Comparison of ENCODE assay signal across 22 cellular contexts in genomic region chr14:34222122-34222521, GRCh38.
DNase-seq lines count a peak whose midpoint lies in the region; ATAC-seq, FAIRE-seq and TF ChIP-seq lines count a peak whose summit lies in the region.
"Had no signal": no experiment of that assay in that cellular context is flagged by ENCODE, and none has a peak within 500 bp of the region (broad histone marks: within the 10 kb centered on the region; RNA-seq: fewer than 3 reads in every experiment).

No MANE protein-coding gene starts in this region.

- intact Hi-C loops in HepG2 (cut with micrococcal nuclease; ENCODE audit: unreplicated experiment) (no loop called here), right lobe of liver (cut with DNase I) (loop anchor here in 1 of 2 donors (10.0 kb wide), 1 partner anchor 377 kb away; no protein-coding TSS in a partner anchor), pancreas (cut with DNase I) (loop anchor here in 2 of 3 donors (10.0 kb wide), 2 partner anchors 117 to 377 kb away; no protein-coding TSS in a partner anchor)

- H3K27ac Mint-ChIP-seq in type B pancreatic cell: no peak overlapping the region
- H3K27ac Mint-ChIP-seq: B cell; CD4-positive, CD25-positive, alpha-beta regulatory T cell; CD8-positive, alpha-beta memory T cell; GM23338; HFFc6 had no signal

- TF ChIP-seq CTCF in HepG2 (CRISPR knock-in tag; IDR thresholded peaks at IDR 0.05) (no peak), right lobe of liver (IDR thresholded peaks at IDR 0.05) (no peak), RWPE2 (IDR thresholded peaks at IDR 0.05; ENCODE audit: poor library complexity, severe bottlenecking) (no peak), pancreas (IDR thresholded peaks at IDR 0.05) (no peak), type B pancreatic cell (conservative IDR thresholded peaks at IDR 0.05) (no peak)

- no peak overlapping the region for H3K9ac ChIP-seq in HepG2 (ENCODE audit: insufficient read depth, low read depth, low read length)
- H3K9ac ChIP-seq: BLaER1 treated with 17β-estradiol and CSF1 and Interleukin-3, amounts not matched to agents 10 nM and 100 nM had no signal

- H3K9me3 ChIP-seq in HepG2 (ENCODE audit: low read length) (no peaks in the 10 kb centered on the region), right lobe of liver (no peaks in the 10 kb centered on the region), RWPE2 (ENCODE audit: severe bottlenecking) (no peaks in the 10 kb centered on the region), pancreas (no peaks in the 10 kb centered on the region)

- no peak overlapping the region for H3K4me3 Mint-ChIP-seq in type B pancreatic cell
- H3K4me3 Mint-ChIP-seq: B cell; CD4-positive, CD25-positive, alpha-beta regulatory T cell; CD8-positive, alpha-beta memory T cell; GM23338; HFFc6 had no signal

- no peaks in the 10 kb centered on the region for H3K36me3 ChIP-seq in HepG2 (replicated peaks in 1 of 2; ENCODE audit: control insufficient read depth in 1 of 2, insufficient read depth in 2 of 2, low read length in 2 of 2)
- no peaks in the 10 kb centered on the region for H3K36me3 ChIP-seq in right lobe of liver
- H3K36me3 ChIP-seq in RWPE2 (ENCODE audit: low read depth): no peaks in the 10 kb centered on the region
- H3K36me3 ChIP-seq in pancreas: no peaks in the 10 kb centered on the region
- H3K36me3 ChIP-seq: BLaER1 treated with 17β-estradiol and CSF1 and Interleukin-3, amounts not matched to agents 10 nM and 100 nM had no signal

- no peak overlapping the region for H3K27ac ChIP-seq in HepG2 (ENCODE audit: extremely low read length, insufficient read depth, low read length)
- no peak overlapping the region for H3K27ac ChIP-seq in right lobe of liver
- H3K27ac ChIP-seq in RWPE2 (ENCODE audit: poor library complexity, severe bottlenecking): peak overlapping the region; percentile 95
- no peak overlapping the region for H3K27ac ChIP-seq in pancreas
- H3K27ac ChIP-seq: BLaER1 treated with 17β-estradiol and CSF1 and Interleukin-3, amounts not matched to agents 10 nM and 100 nM; HL-60 had no signal

- POLR2A ChIA-PET in HepG2 (lab: Yijun Ruan, JAX): no interaction called here

- no peaks in the 10 kb centered on the region for H3K9me3 Mint-ChIP-seq in type B pancreatic cell
- H3K9me3 Mint-ChIP-seq: GM23338, HFFc6 had no signal

- TF ChIP-seq EP300 in HepG2 (IDR thresholded peaks at IDR 0.05; ENCODE audit: low read depth in 2 of 2, low read length in 2 of 2) (no peak), HepG2 (CRISPR knock-in tag; IDR thresholded peaks at IDR 0.05; ENCODE audit: borderline replicate concordance) (no peak)

- FAIRE-seq in HepG2 (lab: Jason Lieb, UNC) (no peak), pancreas (lab: Jason Lieb, UNC) (no peak), GM19239 (lab: Jason Lieb, UNC) (no peak)
- FAIRE-seq: GM12878, H54, K562 had no signal

- peaks cover 16% of the 10 kb centered on the region for H3K27me3 Mint-ChIP-seq in type B pancreatic cell
- H3K27me3 Mint-ChIP-seq: CD4-positive, CD25-positive, alpha-beta regulatory T cell had no signal

- H3K27me3 ChIP-seq in HepG2 (ENCODE audit: control insufficient read depth in 1 of 2, insufficient read depth in 2 of 2, low read length in 2 of 2) (peaks cover 0 to 3% of the 10 kb centered on the region in 2 experiments; a peak in 1 of 5 replicates), right lobe of liver (no peaks in the 10 kb centered on the region), RWPE2 (ENCODE audit: insufficient read depth, poor library complexity, severe bottlenecking) (no peaks in the 10 kb centered on the region), pancreas (no peaks in the 10 kb centered on the region)

- ATAC-seq in HepG2 (no peak), right lobe of liver (no peak), RWPE2 (ENCODE audit: low read depth) (no peak), pancreas (peak in 3 of 4 donors; percentile 32 to 49 (median 46)), GM18520 (IDR thresholded peaks at IDR 0.05; ENCODE audit: unreplicated experiment) (no peak)
- ATAC-seq: GM23338, HCT116, K562 had no signal

- H3K4me1 Mint-ChIP-seq in type B pancreatic cell (ENCODE audit: unreplicated experiment): peaks cover 7% of the 10 kb centered on the region
- H3K4me1 Mint-ChIP-seq: B cell had no signal

- H4K20me1 ChIP-seq in HepG2 (ENCODE audit: insufficient read depth, low read length): no peaks in the 10 kb centered on the region
- H4K20me1 ChIP-seq: BLaER1 treated with 17β-estradiol and CSF1 and Interleukin-3, amounts not matched to agents 10 nM and 100 nM had no signal

- no peak overlapping the region for H2AFZ ChIP-seq in HepG2 (ENCODE audit: low read length)
- H2AFZ ChIP-seq: GM23338 had no signal

- DNase-seq in HepG2 (ENCODE audit: low spot score) (no peak), right lobe of liver (no peak), RWPE2 (ENCODE audit: low spot score) (no peak), pancreas (no peak), iPS-NIHi7 (ENCODE audit: extremely low spot score) (no peak), GM19239 (ENCODE audit: insufficient read length, low spot score) (no peak), type B pancreatic cell (ENCODE audit: extremely low spot score, unreplicated experiment) (no peak)
- DNase-seq: 8988T; CD4-positive, CD25-positive, alpha-beta regulatory T cell; CD8-positive, alpha-beta memory T cell; DMS79 treated with DMSO at 0.1 percent for 48 hours; HFFc6; IMR-90 had no signal

- CTCF ChIA-PET in HepG2 (lab: Yijun Ruan, JAX; ENCODE audit: low intra/inter-chr PET ratio, low total read pairs): no interaction called here

- no peaks in the 10 kb centered on the region for H3K79me2 ChIP-seq in HepG2 (ENCODE audit: insufficient read depth, low read length)

- no peak overlapping the region for H3K4me2 ChIP-seq in HepG2 (ENCODE audit: low read depth, low read length)
- H3K4me2 ChIP-seq: BLaER1 treated with 17β-estradiol and CSF1 and Interleukin-3, amounts not matched to agents 10 nM and 100 nM; GM23338 had no signal

- WGBS in HepG2 (ENCODE audit: low lambda C conversion rate): 14% methylated on average over 3 of the region's 3 CpGs
- WGBS in right lobe of liver (ENCODE audit: insufficient coverage, low coverage, low lambda C conversion rate, missing lambda C conversion rate): 23% methylated on average over 3 of the region's 3 CpGs
- 22% methylated on average over 3 of the region's 3 CpGs for WGBS in pancreas, 2 donors

- H3K36me3 Mint-ChIP-seq in type B pancreatic cell: no peaks in the 10 kb centered on the region
- H3K36me3 Mint-ChIP-seq: CD4-positive, CD25-positive, alpha-beta regulatory T cell; CD8-positive, alpha-beta memory T cell had no signal

- H3K4me3 ChIP-seq in HepG2 (replicated peaks in 1 of 3; ENCODE audit: insufficient read depth in 1 of 3, low read depth in 2 of 3, low read length in 3 of 3): no peak overlapping the region
- H3K4me3 ChIP-seq in right lobe of liver: no peak overlapping the region
- H3K4me3 ChIP-seq in RWPE2 (ENCODE audit: severe bottlenecking): no peak overlapping the region
- H3K4me3 ChIP-seq in pancreas: no peak overlapping the region
- H3K4me3 ChIP-seq: BLaER1 treated with 17β-estradiol and CSF1 and Interleukin-3, amounts not matched to agents 10 nM and 100 nM; GM12878; GM23338; K562 had no signal

- TF ChIP-seq POLR2A in HepG2 (IDR thresholded peaks at IDR 0.05; ENCODE audit: insufficient read depth in 1 of 2, low read depth in 2 of 2, low read length in 2 of 2) (no peak), right lobe of liver (IDR thresholded peaks at IDR 0.05) (no peak)

- H3K4me1 ChIP-seq in HepG2 (ENCODE audit: insufficient read depth, low read length): peaks cover 11% of the 10 kb centered on the region
- no peaks in the 10 kb centered on the region for H3K4me1 ChIP-seq in right lobe of liver
- H3K4me1 ChIP-seq in RWPE2 (ENCODE audit: insufficient read depth, poor library complexity, severe bottlenecking): peaks cover 27% of the 10 kb centered on the region
- peaks cover 10 to 12% (median 10%) of the 10 kb centered on the region in 3 donors for H3K4me1 ChIP-seq in pancreas
- H3K4me1 ChIP-seq: BLaER1 treated with 17β-estradiol and CSF1 and Interleukin-3, amounts not matched to agents 10 nM and 100 nM had no signal

- TF ChIP-seq RAD21 in HepG2 (CRISPR knock-in tag; IDR thresholded peaks at IDR 0.05): no peak

- BruUV-seq in HepG2 (replicated peaks; lab: Mats Ljungman, UMichigan): no TSS peak

- in situ Hi-C loops in HepG2 (cut with HindIII; ENCODE audit: extremely low pct_ligation_motif_present, low pct_unique_long_range_greater_than_20kb): no loop called here

TF ChIP-seq in HepG2, 621 proteins besides CTCF, POLR2A, EP300 and RAD21 (continues in another document):
- TF ChIP-seq ARID3A (IDR thresholded peaks at IDR 0.05; ENCODE audit: low read depth, low read length): peak; percentile 39; the same call in 1 of the 2 replicates
- TF ChIP-seq ZSCAN21 (CRISPR knock-in tag; IDR thresholded peaks at IDR 0.05; ENCODE audit: borderline replicate concordance): no peak
- TF ChIP-seq HNF4A (CRISPR knock-in tag; IDR thresholded peaks at IDR 0.05): 0 out of 2 replicates have a peak, but pooled peaks have one; percentile 5
- TF ChIP-seq GATAD2A (CRISPR knock-in tag; IDR thresholded peaks at IDR 0.05): 0 out of 2 replicates have a peak, but pooled peaks have one; percentile 12
- peak; percentile 41; the same call in 1 of the 2 replicates for TF ChIP-seq SOX5 (CRISPR knock-in tag; IDR thresholded peaks at IDR 0.05; ENCODE audit: borderline replicate concordance)
- TF ChIP-seq FOXJ3 (CRISPR knock-in tag; IDR thresholded peaks at IDR 0.05; ENCODE audit: borderline replicate concordance): 0 out of 2 replicates have a peak, but pooled peaks have one; percentile 21
- no peak for TF ChIP-seq FLYWCH1 (CRISPR knock-in tag; IDR thresholded peaks at IDR 0.05)
- TF ChIP-seq ZNF230 (CRISPR knock-in tag; IDR thresholded peaks at IDR 0.05): no peak

Comparison
In these comparisons a context has a peak if more than half of its experiments do, and no peak if none do; other contexts are left out.
1. ATAC-seq: peak in pancreas (3 of 4); none in HepG2 (single experiment), right lobe of liver (0 of 4), RWPE2 (single experiment) and GM18520 (single experiment).